1 cellular context compared by ENCODE assay signal in genomic region chr12:15220961-15221885, GRCh38.
A peak's percentile ranks its signal among the peaks of the same experiment; 100 is the strongest.
TF ChIP-seq lines count a peak whose summit lies in the region.

A gene with protein sequence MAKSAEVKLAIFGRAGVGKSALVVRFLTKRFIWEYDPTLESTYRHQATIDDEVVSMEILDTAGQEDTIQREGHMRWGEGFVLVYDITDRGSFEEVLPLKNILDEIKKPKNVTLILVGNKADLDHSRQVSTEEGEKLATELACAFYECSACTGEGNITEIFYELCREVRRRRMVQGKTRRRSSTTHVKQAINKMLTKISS (minus strand): TSS chr12:15221417. CDS start chr12:15217489, 3,928 bp downstream.

TF ChIP-seq in HepG2, 621 proteins besides CTCF, POLR2A, EP300 and RAD21 (continued from another document):
- TF ChIP-seq ZBTB10 (CRISPR knock-in tag; IDR thresholded peaks at IDR 0.05; ENCODE audit: borderline replicate concordance) (no peak), ZBTB21 (CRISPR knock-in tag; IDR thresholded peaks at IDR 0.05) (no peak), ZNF614 (CRISPR knock-in tag; IDR thresholded peaks at IDR 0.05; ENCODE audit: borderline replicate concordance) (0 out of 2 replicates have a peak, but pooled peaks have one; percentile 33), CENPT (CRISPR knock-in tag; IDR thresholded peaks at IDR 0.05; ENCODE audit: low read depth) (no peak), FOXA3 (CRISPR knock-in tag; IDR thresholded peaks at IDR 0.05) (0 out of 2 replicates have a peak, but pooled peaks have one; percentile 26), IRF9 (CRISPR knock-in tag; IDR thresholded peaks at IDR 0.05; ENCODE audit: borderline replicate concordance) (peak; percentile 77; the same call in 1 of the 2 replicates), ZNF570 (CRISPR knock-in tag; IDR thresholded peaks at IDR 0.05; ENCODE audit: borderline replicate concordance) (no peak), ZNF329 (CRISPR knock-in tag; IDR thresholded peaks at IDR 0.05; ENCODE audit: low read depth) (no peak), ZNF17 (CRISPR knock-in tag; IDR thresholded peaks at IDR 0.05) (no peak), ZBTB20 (CRISPR knock-in tag; IDR thresholded peaks at IDR 0.05; ENCODE audit: borderline replicate concordance, low read depth) (no peak), ZSCAN30 (CRISPR knock-in tag; IDR thresholded peaks at IDR 0.05) (no peak), CHCHD3 (CRISPR knock-in tag; IDR thresholded peaks at IDR 0.05) (no peak), SP2 (CRISPR knock-in tag; IDR thresholded peaks at IDR 0.05) (no peak), ZNF691 (CRISPR knock-in tag; IDR thresholded peaks at IDR 0.05; ENCODE audit: borderline replicate concordance, low read depth) (no peak; the same call in 1 of the 2 replicates), IKZF4 (CRISPR knock-in tag; IDR thresholded peaks at IDR 0.05; ENCODE audit: borderline replicate concordance, low read depth, not compliant biosample characterization) (no peak), SMARCE1 (IDR thresholded peaks at IDR 0.05; ENCODE audit: borderline replicate concordance) (no peak), KDM2A (CRISPR knock-in tag; IDR thresholded peaks at IDR 0.05; ENCODE audit: borderline replicate concordance, low read depth) (peak; percentile 85; the same call in 1 of the 2 replicates), EEA1 (CRISPR knock-in tag; IDR thresholded peaks at IDR 0.05; ENCODE audit: borderline replicate concordance) (no peak), ZNF292 (CRISPR knock-in tag; IDR thresholded peaks at IDR 0.05; ENCODE audit: borderline replicate concordance, low read depth) (no peak), RFXANK (CRISPR knock-in tag; IDR thresholded peaks at IDR 0.05) (no peak), SUZ12 (IDR thresholded peaks at IDR 0.05; ENCODE audit: low read depth, low read length) (no peak), ZNF441 (CRISPR knock-in tag; IDR thresholded peaks at IDR 0.05; ENCODE audit: borderline replicate concordance) (no peak), CHD4 (IDR thresholded peaks at IDR 0.05; ENCODE audit: borderline replicate concordance, low read length) (no peak), KDM5B (CRISPR knock-in tag; IDR thresholded peaks at IDR 0.05; ENCODE audit: borderline replicate concordance) (peak; percentile 78; the same call in 1 of the 2 replicates), ZNF775 (CRISPR knock-in tag; IDR thresholded peaks at IDR 0.05; ENCODE audit: borderline replicate concordance) (no peak), ZNF3 (CRISPR knock-in tag; IDR thresholded peaks at IDR 0.05) (no peak), NCOA5 (CRISPR knock-in tag; IDR thresholded peaks at IDR 0.05) (no peak), ZNF768 (CRISPR knock-in tag; IDR thresholded peaks at IDR 0.05) (peak; percentile 44; the same call in 1 of the 2 replicates), ZNF607 (CRISPR knock-in tag; IDR thresholded peaks at IDR 0.05; ENCODE audit: borderline replicate concordance) (peak; percentile 74; the same call in 1 of the 2 replicates), THAP11 (CRISPR knock-in tag; IDR thresholded peaks at IDR 0.05) (peak; percentile 35; the same call in 1 of the 2 replicates), ZNF275 (CRISPR knock-in tag; IDR thresholded peaks at IDR 0.05; ENCODE audit: borderline replicate concordance) (no peak), SP1 (IDR thresholded peaks at IDR 0.05) (no peak), SP1 (CRISPR knock-in tag; IDR thresholded peaks at IDR 0.05) (no peak), KMT2B (CRISPR knock-in tag; IDR thresholded peaks at IDR 0.05) (no peak), ELF3 (CRISPR knock-in tag; IDR thresholded peaks at IDR 0.05) (no peak), KDM1A (CRISPR knock-in tag; IDR thresholded peaks at IDR 0.05) (no peak), NFE2L1 (CRISPR knock-in tag; IDR thresholded peaks at IDR 0.05; ENCODE audit: borderline replicate concordance) (no peak)
- TF ChIP-seq, protein P1, sequence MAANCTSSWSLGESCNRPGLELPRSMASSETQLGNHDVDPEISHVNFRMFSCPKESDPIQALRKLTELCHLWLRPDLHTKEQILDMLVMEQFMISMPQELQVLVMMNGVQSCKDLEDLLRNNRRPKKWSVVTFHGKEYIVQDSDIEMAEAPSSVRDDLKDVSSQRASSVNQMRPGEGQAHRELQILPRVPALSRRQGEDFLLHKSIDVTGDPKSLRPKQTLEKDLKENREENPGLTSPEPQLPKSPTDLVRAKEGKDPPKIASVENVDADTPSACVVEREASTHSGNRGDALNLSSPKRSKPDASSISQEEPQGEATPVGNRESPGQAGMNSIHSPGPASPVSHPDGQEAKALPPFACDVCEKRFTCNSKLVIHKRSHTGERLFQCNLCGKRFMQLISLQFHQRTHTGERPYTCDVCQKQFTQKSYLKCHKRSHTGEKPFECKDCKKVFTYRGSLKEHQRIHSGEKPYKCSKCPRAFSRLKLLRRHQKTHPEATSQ (CRISPR knock-in tag; IDR thresholded peaks at IDR 0.05; ENCODE audit: borderline replicate concordance), result no peak
- TF ChIP-seq, protein P2, sequence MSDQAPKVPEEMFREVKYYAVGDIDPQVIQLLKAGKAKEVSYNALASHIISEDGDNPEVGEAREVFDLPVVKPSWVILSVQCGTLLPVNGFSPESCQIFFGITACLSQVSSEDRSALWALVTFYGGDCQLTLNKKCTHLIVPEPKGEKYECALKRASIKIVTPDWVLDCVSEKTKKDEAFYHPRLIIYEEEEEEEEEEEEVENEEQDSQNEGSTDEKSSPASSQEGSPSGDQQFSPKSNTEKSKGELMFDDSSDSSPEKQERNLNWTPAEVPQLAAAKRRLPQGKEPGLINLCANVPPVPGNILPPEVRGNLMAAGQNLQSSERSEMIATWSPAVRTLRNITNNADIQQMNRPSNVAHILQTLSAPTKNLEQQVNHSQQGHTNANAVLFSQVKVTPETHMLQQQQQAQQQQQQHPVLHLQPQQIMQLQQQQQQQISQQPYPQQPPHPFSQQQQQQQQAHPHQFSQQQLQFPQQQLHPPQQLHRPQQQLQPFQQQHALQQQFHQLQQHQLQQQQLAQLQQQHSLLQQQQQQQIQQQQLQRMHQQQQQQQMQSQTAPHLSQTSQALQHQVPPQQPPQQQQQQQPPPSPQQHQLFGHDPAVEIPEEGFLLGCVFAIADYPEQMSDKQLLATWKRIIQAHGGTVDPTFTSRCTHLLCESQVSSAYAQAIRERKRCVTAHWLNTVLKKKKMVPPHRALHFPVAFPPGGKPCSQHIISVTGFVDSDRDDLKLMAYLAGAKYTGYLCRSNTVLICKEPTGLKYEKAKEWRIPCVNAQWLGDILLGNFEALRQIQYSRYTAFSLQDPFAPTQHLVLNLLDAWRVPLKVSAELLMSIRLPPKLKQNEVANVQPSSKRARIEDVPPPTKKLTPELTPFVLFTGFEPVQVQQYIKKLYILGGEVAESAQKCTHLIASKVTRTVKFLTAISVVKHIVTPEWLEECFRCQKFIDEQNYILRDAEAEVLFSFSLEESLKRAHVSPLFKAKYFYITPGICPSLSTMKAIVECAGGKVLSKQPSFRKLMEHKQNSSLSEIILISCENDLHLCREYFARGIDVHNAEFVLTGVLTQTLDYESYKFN (CRISPR knock-in tag; conservative IDR thresholded peaks at IDR 0.05), result no peak
